In genomic region chr4:137530176-137530575, GRCh38 we compare ENCODE assay signal across 14 cellular contexts. TPM values are rescaled to one million over a fixed set of nuclear protein-coding genes. Genes with fewer than 3 reads are reported as not detected.
DNase-seq lines count a peak whose midpoint lies in the region; ATAC-seq, FAIRE-seq and TF ChIP-seq lines count a peak whose summit lies in the region.
"Had no signal": no experiment of that assay in that cellular context is flagged by ENCODE, and none has a peak within 500 bp of the region (broad histone marks: within the 10 kb centered on the region; RNA-seq: fewer than 3 reads in every experiment).

No MANE protein-coding gene starts in this region.

- ATAC-seq in upper lobe of left lung (ENCODE audit: low FRiP score in 2 of 2) (no peak), GM18505 (IDR thresholded peaks at IDR 0.05; ENCODE audit: unreplicated experiment) (no peak)
- ATAC-seq: activated T-cell treated with anti-CD3 and anti-CD28 coated beads, Interleukin-2, amount 50 U/mL, for 4 hours had no signal

- H3K4me1 ChIP-seq in mucosa of rectum (ENCODE audit: control insufficient read depth in 2 of 2, insufficient read depth in 2 of 2, low read length in 2 of 2) (no peaks in the 10 kb centered on the region), upper lobe of left lung (peaks cover 0 to 7% (median 2%) of the 10 kb centered on the region in 4 donors)

- peak overlapping the region in 50 of 59 donors; percentile 3 to 79 (median 66) for H3K4me3 ChIP-seq in dorsolateral prefrontal cortex
- H3K4me3 ChIP-seq in mucosa of rectum (ENCODE audit: low read length in 2 of 2): peak overlapping the region; percentile 50 to 83
- H3K4me3 ChIP-seq in upper lobe of left lung: peak overlapping the region in 3 of 4 donors; percentile 39 to 57 (median 47)

- peak; percentile 4 for DNase-seq in SIG-M5 treated with dmso at 0.1 percent for 504 hours (lab: John Stamatoyannopoulos, UW; ENCODE audit: unreplicated experiment)
- no peak for DNase-seq in SIG-M5 (lab: John Stamatoyannopoulos, UW)
- DNase-seq in dorsolateral prefrontal cortex: no peak
- DNase-seq in upper lobe of left lung: no peak
- DNase-seq in glomerular visceral epithelial cell (ENCODE audit: extremely low spot score): no peak
- DNase-seq in RCC 7860 (ENCODE audit: low spot score): no peak
- DNase-seq: 8988T; activated T-cell treated with anti-CD3 and anti-CD28 coated beads, Interleukin-2, amount 50 U/mL, for 4 hours; NCI-H774; stimulated activated CD4-positive, alpha-beta T cell treated with anti-CD3 and anti-CD28 coated beads, Interleukin-12 subunit alpha, Interleukin-12 subunit beta, amount 100 ng/mL, for 4 hours had no signal

- WGBS in upper lobe of left lung, 2 donors: 75 to 76% methylated on average over 7 of the region's 7 CpGs

- no peak for TF ChIP-seq CTCF in dorsolateral prefrontal cortex (IDR thresholded peaks at IDR 0.05 in 54 of 56, conservative IDR thresholded peaks at IDR 0.05 in 2 of 56; ENCODE audit: low read depth in 1 of 56, partially characterized antibody in 56 of 56)
- no peak for TF ChIP-seq CTCF in upper lobe of left lung (IDR thresholded peaks at IDR 0.05)

- H3K27ac ChIP-seq in dorsolateral prefrontal cortex (peak overlapping the region in 13 of 59 donors; percentile 1 to 85 (median 31)), mucosa of rectum (ENCODE audit: low read depth in 2 of 2, low read length in 2 of 2) (peak overlapping the region; percentile 1 to 62), upper lobe of left lung (peak overlapping the region in 2 of 4 donors; percentile 28 to 48)

- intact Hi-C loops in dorsolateral prefrontal cortex (cut with DNase I): loop anchor here in 1 of 2 donors (10.0 kb wide), 1 partner anchor 405 kb away; no protein-coding TSS in a partner anchor

- FAIRE-seq in RCC 7860 (lab: Jason Lieb, UNC): no peak
- FAIRE-seq: islet of Langerhans, TTC549 had no signal

- no peaks in the 10 kb centered on the region for H3K36me3 ChIP-seq in mucosa of rectum (ENCODE audit: control insufficient read depth in 2 of 2, insufficient read depth in 2 of 2, low read length in 2 of 2)
- no peaks in the 10 kb centered on the region for H3K36me3 ChIP-seq in upper lobe of left lung

- TF ChIP-seq POLR2A in upper lobe of left lung (IDR thresholded peaks at IDR 0.05) (no peak), GM18505 (IDR thresholded peaks at IDR 0.05; ENCODE audit: borderline replicate concordance, extremely low read depth, insufficient read depth, insufficient read length) (no peak)

- TF ChIP-seq EP300 in upper lobe of left lung (IDR thresholded peaks at IDR 0.05): no peak

- no peaks in the 10 kb centered on the region for H3K9me3 ChIP-seq in mucosa of rectum (ENCODE audit: control insufficient read depth in 2 of 2, low read length in 2 of 2)
- no peaks in the 10 kb centered on the region for H3K9me3 ChIP-seq in upper lobe of left lung

- H3K27me3 ChIP-seq in dorsolateral prefrontal cortex (no peaks in the 10 kb centered on the region), mucosa of rectum (ENCODE audit: control insufficient read depth in 2 of 2, insufficient read depth in 2 of 2, low read length in 2 of 2) (no peaks in the 10 kb centered on the region), upper lobe of left lung (no peaks in the 10 kb centered on the region)

- H3K9ac ChIP-seq in mucosa of rectum (ENCODE audit: low read depth in 1 of 2, low read length in 2 of 2): peak overlapping the region in 1 of 2 donors; percentile 45

RNA-seq across cellular contexts. Expression of gene PCDH18, which starts 2.1 kb away (rescaled TPM):
- 10 to 100 TPM in 2 of 120 experiments, 1 to 10 TPM in 118; 1.8 to 10.2 (median 4.4) TPM for total RNA-seq in dorsolateral prefrontal cortex
- 10 to 100 TPM in 1 of 6 donors, 1 to 10 TPM in 5; 3.9 to 12.1 (median 4.5) TPM for total RNA-seq in upper lobe of left lung
